ENCODE assay signal across 25 cellular contexts in the genomic region with DNA sequence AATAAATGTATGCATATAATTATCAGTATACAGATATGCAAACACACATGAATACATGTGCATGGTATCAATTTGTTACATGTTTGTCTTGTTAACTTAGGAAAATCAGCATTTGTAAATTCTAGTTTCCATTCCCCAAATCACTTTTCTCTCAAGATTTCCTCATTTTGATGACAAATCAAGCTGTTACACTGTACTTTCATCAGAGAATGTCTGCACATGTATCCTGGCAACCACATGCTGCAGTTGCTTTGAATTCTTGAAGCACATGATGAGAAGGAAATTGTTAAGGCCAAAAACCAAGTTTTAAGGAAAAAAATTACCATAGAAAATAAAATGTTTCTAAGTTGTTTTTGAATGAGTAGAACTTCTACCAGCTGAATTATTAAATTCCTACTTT.
DNase-seq lines count a peak whose midpoint lies in the region; ATAC-seq, FAIRE-seq and TF ChIP-seq lines count a peak whose summit lies in the region.
"Had no signal": no experiment of that assay in that cellular context is flagged by ENCODE, and none has a peak within 500 bp of the region (broad histone marks: within the 10 kb centered on the region; RNA-seq: fewer than 3 reads in every experiment).

No MANE protein-coding gene starts in this region.

- H3K4me1 ChIP-seq in HepG2 (ENCODE audit: insufficient read depth, low read length), result no peaks in the 10 kb centered on the region
- H3K4me1 ChIP-seq: thyroid gland had no signal

- FAIRE-seq in HepG2 (lab: Jason Lieb, UNC), result no peak

- TF ChIP-seq RAD21 in HepG2 (CRISPR knock-in tag; IDR thresholded peaks at IDR 0.05), result no peak

- H3K4me3 Mint-ChIP-seq in brain, result no peak overlapping the region
- H3K4me3 Mint-ChIP-seq: activated naive CD8-positive, alpha-beta T cell; neural crest cell; stimulated activated naive CD8-positive, alpha-beta T cell treated with anti-CD3 and anti-CD28 coated beads, Interleukin-15, Interleukin-2, amounts not matched to agents 100 ng/mL and 50 ng/mL, for 24 hours; WTC11 had no signal

- peaks cover 19% of the 10 kb centered on the region for H3K4me1 Mint-ChIP-seq in brain
- H3K4me1 Mint-ChIP-seq: neural crest cell, WTC11 had no signal

- no peaks in the 10 kb centered on the region for H3K36me3 ChIP-seq in HepG2 (replicated peaks in 1 of 2; ENCODE audit: control insufficient read depth in 1 of 2, insufficient read depth in 2 of 2, low read length in 2 of 2)
- H3K36me3 ChIP-seq: thyroid gland had no signal

- no peak overlapping the region for H3K4me3 ChIP-seq in HepG2 (replicated peaks in 1 of 3; ENCODE audit: insufficient read depth in 1 of 3, low read depth in 2 of 3, low read length in 3 of 3)
- H3K4me3 ChIP-seq: thyroid gland had no signal

- peak overlapping the region in 3 of 5 experiments; percentile 25 to 68 (median 56) for H3K27ac Mint-ChIP-seq in brain
- H3K27ac Mint-ChIP-seq: activated naive CD8-positive, alpha-beta T cell; activated T-helper 2 cell treated with anti-CD3 and anti-CD28 coated beads, Interferon-gamma antibody, Interleukin-2, Interleukin-4, amounts not matched to agents 10 μg/mL and 5 μg/mL and 100 μg/mL, durations not matched to agents 14 hours and 24 hours and 36 hours; stimulated activated naive CD8-positive, alpha-beta T cell treated with anti-CD3 and anti-CD28 coated beads, Interleukin-15, Interleukin-2, amounts not matched to agents 100 ng/mL and 50 ng/mL, for 24 hours; WTC11 had no signal

- H3K27ac ChIP-seq in HepG2 (ENCODE audit: extremely low read length, insufficient read depth, low read length), result no peak overlapping the region
- H3K27ac ChIP-seq: thyroid gland had no signal

- H3K9ac ChIP-seq in HepG2 (ENCODE audit: insufficient read depth, low read depth, low read length), result no peak overlapping the region

- ATAC-seq in HepG2 (no peak), HG03108 (IDR thresholded peaks at IDR 0.05; ENCODE audit: unreplicated experiment) (no peak)
- ATAC-seq: sciatic nerve, WTC11 had no signal

- H3K27me3 ChIP-seq in HepG2 (ENCODE audit: control insufficient read depth in 1 of 2, insufficient read depth in 2 of 2, low read length in 2 of 2), result no peaks in the 10 kb centered on the region
- H3K27me3 ChIP-seq: thyroid gland had no signal

- no TSS peak for BruUV-seq in HepG2 (replicated peaks; lab: Mats Ljungman, UMichigan)

- H2AFZ ChIP-seq in HepG2 (ENCODE audit: low read length), result no peak overlapping the region

- intact Hi-C loops in HepG2 (cut with micrococcal nuclease; ENCODE audit: unreplicated experiment), result no loop called here

- no peak for TF ChIP-seq POLR2A in HepG2 (IDR thresholded peaks at IDR 0.05; ENCODE audit: insufficient read depth in 1 of 2, low read depth in 2 of 2, low read length in 2 of 2)

- H3K4me2 ChIP-seq in HepG2 (ENCODE audit: low read depth, low read length), result no peak overlapping the region

- POLR2A ChIA-PET in HepG2 (lab: Yijun Ruan, JAX), result no interaction called here

- no peaks in the 10 kb centered on the region for H3K79me2 ChIP-seq in HepG2 (ENCODE audit: insufficient read depth, low read length)

- TF ChIP-seq EP300 in HepG2 (IDR thresholded peaks at IDR 0.05; ENCODE audit: low read depth in 2 of 2, low read length in 2 of 2) (no peak), HepG2 (CRISPR knock-in tag; IDR thresholded peaks at IDR 0.05; ENCODE audit: borderline replicate concordance) (no peak)

- H3K9me3 ChIP-seq in HepG2 (ENCODE audit: low read length), result peaks cover 13% of the 10 kb centered on the region; the same call in 1 of the 2 replicates
- H3K9me3 ChIP-seq: thyroid gland had no signal

- no peaks in the 10 kb centered on the region for H3K36me3 Mint-ChIP-seq in brain
- H3K36me3 Mint-ChIP-seq: activated naive CD8-positive, alpha-beta T cell had no signal

- DNase-seq in NCI-H460 (ENCODE audit: extremely low read depth, low read depth), result peak; percentile 13
- peak; percentile 80 for DNase-seq in fibroblast of the conjunctiva (ENCODE audit: low read depth)
- DNase-seq in AML-193 (lab: John Stamatoyannopoulos, UW), result no peak
- no peak for DNase-seq in HepG2 (ENCODE audit: low spot score)
- DNase-seq in SHP77 (lab: John Stamatoyannopoulos, UW), result no peak
- DNase-seq: activated CD4-positive, alpha-beta T cell treated with anti-CD3 and anti-CD28 coated beads, Interleukin-2, amount 50 U/mL, for 4 hours; DMS79 treated with DMSO at 0.1 percent for 48 hours; effector CD4-positive, alpha-beta T cell; H7; islet precursor cell; Karpas-422; NCI-H1105; NCI-H2029 treated with DMSO at 0.1 percent for 48 hours; NCI-H2227 treated with DMSO at 0.1 percent for 48 hours; NCI-H82; posterior cingulate gyrus; thyroid gland had no signal

- peaks cover 0 to 3% (median 0%) of the 10 kb centered on the region in 5 experiments for H3K9me3 Mint-ChIP-seq in brain
- H3K9me3 Mint-ChIP-seq: stimulated activated naive CD8-positive, alpha-beta T cell treated with anti-CD3 and anti-CD28 coated beads, Interleukin-15, Interleukin-2, amounts not matched to agents 100 ng/mL and 50 ng/mL, for 24 hours had no signal

- no peak for TF ChIP-seq CTCF in brain (conservative IDR thresholded peaks at IDR 0.05)
- no peak for TF ChIP-seq CTCF in HepG2 (CRISPR knock-in tag; IDR thresholded peaks at IDR 0.05)

- H3K27me3 Mint-ChIP-seq in brain, result no peaks in the 10 kb centered on the region
- H3K27me3 Mint-ChIP-seq: activated naive CD8-positive, alpha-beta T cell; stimulated activated naive CD8-positive, alpha-beta T cell treated with anti-CD3 and anti-CD28 coated beads, Interleukin-15, Interleukin-2, amounts not matched to agents 100 ng/mL and 50 ng/mL, for 24 hours had no signal

- in situ Hi-C loops in HepG2 (cut with HindIII; ENCODE audit: extremely low pct_ligation_motif_present, low pct_unique_long_range_greater_than_20kb), result no loop called here

- H4K20me1 ChIP-seq in HepG2 (ENCODE audit: insufficient read depth, low read length), result no peaks in the 10 kb centered on the region

- CTCF ChIA-PET in HepG2 (lab: Yijun Ruan, JAX; ENCODE audit: low intra/inter-chr PET ratio, low total read pairs), result no interaction called here

TF ChIP-seq in HepG2, 621 proteins besides CTCF, POLR2A, EP300 and RAD21 (continues in another document):
- TF ChIP-seq ZNF772 (CRISPR knock-in tag; IDR thresholded peaks at IDR 0.05) (no peak), SNAPC5 (CRISPR knock-in tag; IDR thresholded peaks at IDR 0.05; ENCODE audit: borderline replicate concordance) (no peak), EEA1 (CRISPR knock-in tag; IDR thresholded peaks at IDR 0.05; ENCODE audit: borderline replicate concordance) (no peak), BRD4 (CRISPR knock-in tag; IDR thresholded peaks at IDR 0.05) (no peak), EZH2 (conservative IDR thresholded peaks at IDR 0.05; ENCODE audit: low read depth, low read length) (no peak), FUBP1 (CRISPR knock-in tag; IDR thresholded peaks at IDR 0.05; ENCODE audit: borderline replicate concordance) (no peak), KLF11 (CRISPR knock-in tag; IDR thresholded peaks at IDR 0.05) (no peak), ZNF253 (CRISPR knock-in tag; IDR thresholded peaks at IDR 0.05; ENCODE audit: borderline replicate concordance) (no peak)
- TF ChIP-seq, protein P1, sequence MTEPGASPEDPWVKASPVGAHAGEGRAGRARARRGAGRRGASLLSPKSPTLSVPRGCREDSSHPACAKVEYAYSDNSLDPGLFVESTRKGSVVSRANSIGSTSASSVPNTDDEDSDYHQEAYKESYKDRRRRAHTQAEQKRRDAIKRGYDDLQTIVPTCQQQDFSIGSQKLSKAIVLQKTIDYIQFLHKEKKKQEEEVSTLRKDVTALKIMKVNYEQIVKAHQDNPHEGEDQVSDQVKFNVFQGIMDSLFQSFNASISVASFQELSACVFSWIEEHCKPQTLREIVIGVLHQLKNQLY (CRISPR knock-in tag; IDR thresholded peaks at IDR 0.05), result no peak
- TF ChIP-seq, protein P2, sequence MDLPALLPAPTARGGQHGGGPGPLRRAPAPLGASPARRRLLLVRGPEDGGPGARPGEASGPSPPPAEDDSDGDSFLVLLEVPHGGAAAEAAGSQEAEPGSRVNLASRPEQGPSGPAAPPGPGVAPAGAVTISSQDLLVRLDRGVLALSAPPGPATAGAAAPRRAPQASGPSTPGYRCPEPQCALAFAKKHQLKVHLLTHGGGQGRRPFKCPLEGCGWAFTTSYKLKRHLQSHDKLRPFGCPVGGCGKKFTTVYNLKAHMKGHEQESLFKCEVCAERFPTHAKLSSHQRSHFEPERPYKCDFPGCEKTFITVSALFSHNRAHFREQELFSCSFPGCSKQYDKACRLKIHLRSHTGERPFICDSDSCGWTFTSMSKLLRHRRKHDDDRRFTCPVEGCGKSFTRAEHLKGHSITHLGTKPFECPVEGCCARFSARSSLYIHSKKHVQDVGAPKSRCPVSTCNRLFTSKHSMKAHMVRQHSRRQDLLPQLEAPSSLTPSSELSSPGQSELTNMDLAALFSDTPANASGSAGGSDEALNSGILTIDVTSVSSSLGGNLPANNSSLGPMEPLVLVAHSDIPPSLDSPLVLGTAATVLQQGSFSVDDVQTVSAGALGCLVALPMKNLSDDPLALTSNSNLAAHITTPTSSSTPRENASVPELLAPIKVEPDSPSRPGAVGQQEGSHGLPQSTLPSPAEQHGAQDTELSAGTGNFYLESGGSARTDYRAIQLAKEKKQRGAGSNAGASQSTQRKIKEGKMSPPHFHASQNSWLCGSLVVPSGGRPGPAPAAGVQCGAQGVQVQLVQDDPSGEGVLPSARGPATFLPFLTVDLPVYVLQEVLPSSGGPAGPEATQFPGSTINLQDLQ (CRISPR knock-in tag; IDR thresholded peaks at IDR 0.05), result no peak

Comparison
In these comparisons a context has a peak if more than half of its experiments do, and no peak if none do; other contexts are left out.
1. DNase-seq: peak in NCI-H460 (single experiment) and fibroblast of the conjunctiva (single experiment); none in AML-193 (0 of 2), HepG2 (single experiment) and SHP77 (0 of 2).